In genomic region chr21:33514234-33514633, GRCh38 we compare ENCODE assay signal across 1 cellular context.
A peak's percentile ranks its signal among the peaks of the same experiment; 100 is the strongest.
TF ChIP-seq lines count a peak whose summit lies in the region.

No MANE protein-coding gene starts in this region.

TF ChIP-seq in K562, 482 proteins besides CTCF, POLR2A, EP300 and RAD21:
- peak; percentile 44 for TF ChIP-seq CEBPB (tag; IDR thresholded peaks at IDR 0.05)
- no peak for TF ChIP-seq CEBPG (CRISPR knock-in tag; IDR thresholded peaks at IDR 0.05)
- TF ChIP-seq CEBPG (tag; conservative IDR thresholded peaks at IDR 0.05 in 1 of 2, IDR thresholded peaks at IDR 0.05 in 1 of 2), result 0 out of 4 replicates have a peak, but pooled peaks have one; percentile 35 to 42
- no peak for TF ChIP-seq NFIC (IDR thresholded peaks at IDR 0.05)
